9 cellular contexts compared by ENCODE assay signal in genomic region chr2:84959494-84960156, GRCh38. TPM values are rescaled to one million over a fixed set of nuclear protein-coding genes. Genes with fewer than 3 reads are reported as not detected.
A peak's percentile ranks its signal among the peaks of the same experiment; 100 is the strongest.
DNase-seq lines count a peak whose midpoint lies in the region; ATAC-seq and TF ChIP-seq lines count a peak whose summit lies in the region.
"Had no signal": no experiment of that assay in that cellular context is flagged by ENCODE, and none has a peak within 500 bp of the region (broad histone marks: within the 10 kb centered on the region; RNA-seq: fewer than 3 reads in every experiment).

No MANE protein-coding gene starts in this region.

- H3K4me1 Mint-ChIP-seq in activated naive CD4-positive, alpha-beta T cell treated with anti-CD3 and anti-CD28 coated beads, Interleukin-2, amount 50 U/mL, for 24 hours = peaks cover 41% of the 10 kb centered on the region

- no peak for TF ChIP-seq POLR2A in stomach (IDR thresholded peaks at IDR 0.05)

- peaks cover 0 to 4% (median under 1%) of the 10 kb centered on the region in 4 donors for H3K36me3 ChIP-seq in stomach

- no peak for ATAC-seq in activated naive CD4-positive, alpha-beta T cell treated with anti-CD3 and anti-CD28 coated beads, Interleukin-2, amount 50 U/mL, for 72 hours
- ATAC-seq in HG03354 (IDR thresholded peaks at IDR 0.05; ENCODE audit: poor library complexity, severe bottlenecking, unreplicated experiment) = no peak

- H3K36me3 Mint-ChIP-seq in activated naive CD4-positive, alpha-beta T cell treated with anti-CD3 and anti-CD28 coated beads, Interleukin-2, amount 50 U/mL, for 24 hours = peaks cover 15% of the 10 kb centered on the region
- H3K36me3 Mint-ChIP-seq in activated naive CD4-positive, alpha-beta T cell treated with anti-CD3 and anti-CD28 coated beads, Interleukin-2, amount 50 U/mL, for 72 hours = peaks cover 18 to 44% of the 10 kb centered on the region in 2 donors

- peaks cover 5% of the 10 kb centered on the region for H3K9me3 Mint-ChIP-seq in activated naive CD4-positive, alpha-beta T cell treated with anti-CD3 and anti-CD28 coated beads, Interleukin-2, amount 50 U/mL, for 24 hours
- peaks cover 0 to 3% of the 10 kb centered on the region in 2 donors for H3K9me3 Mint-ChIP-seq in activated naive CD4-positive, alpha-beta T cell treated with anti-CD3 and anti-CD28 coated beads, Interleukin-2, amount 50 U/mL, for 72 hours

- no peak overlapping the region for H3K4me3 ChIP-seq in stomach

- H3K27ac ChIP-seq in RWPE1 (peak overlapping the region; percentile 97), stomach (peak overlapping the region in 3 of 5 donors; percentile 44 to 70 (median 68))

- no peak for TF ChIP-seq EP300 in stomach (IDR thresholded peaks at IDR 0.05)

- CTCF ChIA-PET in RWPE1 (lab: Yijun Ruan, JAX) = interaction anchor here (0.6 to 2.8 kb wide), 3 partner anchors 34 to 535 kb away, joined by 3 to 8 read pairs (median 5); no protein-coding TSS in a partner anchor

- H3K27me3 ChIP-seq in stomach = no peaks in the 10 kb centered on the region

- no peaks in the 10 kb centered on the region for H3K27me3 Mint-ChIP-seq in activated naive CD4-positive, alpha-beta T cell treated with anti-CD3 and anti-CD28 coated beads, Interleukin-2, amount 50 U/mL, for 24 hours

- no peak for DNase-seq in activated naive CD4-positive, alpha-beta T cell treated with anti-CD3 and anti-CD28 coated beads, Interleukin-2, amount 50 U/mL, for 72 hours (ENCODE audit: low spot score in 2 of 2)
- DNase-seq in RWPE1 (ENCODE audit: low spot score) = no peak
- DNase-seq in fibroblast of peridontal ligament (ENCODE audit: extremely low read depth) = peak; percentile 47
- no peak for DNase-seq in stomach
- DNase-seq in NCI-H187 (lab: John Stamatoyannopoulos, UW) = no peak
- DNase-seq in activated CD4-positive, alpha-beta T cell treated with anti-CD3 and anti-CD28 coated beads for 4 hours = no peak
- DNase-seq: NCI-H1436 had no signal

- intact Hi-C loops in stomach (cut with DNase I; ENCODE audit: low total_unique reads) = no loop called here

- H3K4me1 ChIP-seq in stomach = peaks cover 23 to 50% (median 38%) of the 10 kb centered on the region in 4 donors

- H3K27ac Mint-ChIP-seq in activated naive CD4-positive, alpha-beta T cell treated with anti-CD3 and anti-CD28 coated beads, Interleukin-2, amount 50 U/mL, for 24 hours = peak overlapping the region; percentile 62
- peak overlapping the region in 1 of 2 donors; percentile 79 for H3K27ac Mint-ChIP-seq in activated naive CD4-positive, alpha-beta T cell treated with anti-CD3 and anti-CD28 coated beads, Interleukin-2, amount 50 U/mL, for 72 hours

- TF ChIP-seq CTCF in RWPE1 (conservative IDR thresholded peaks at IDR 0.05; ENCODE audit: low read depth) (no peak), stomach (IDR thresholded peaks at IDR 0.05) (no peak)

- WGBS in stomach, 5 donors = 45 to 55% (median 50%) methylated on average over 3 of the region's 3 CpGs

- H3K4me3 Mint-ChIP-seq in activated naive CD4-positive, alpha-beta T cell treated with anti-CD3 and anti-CD28 coated beads, Interleukin-2, amount 50 U/mL, for 24 hours = no peak overlapping the region

- POLR2A ChIA-PET in RWPE1 (lab: Yijun Ruan, JAX; ENCODE audit: low non-redundant PET) = interaction anchor here (0.6 to 2.6 kb wide), 3 partner anchors 10 to 987 kb away, joined by 3 to 10 read pairs (median 5); no protein-coding TSS in a partner anchor

- H3K9me3 ChIP-seq in stomach = no peaks in the 10 kb centered on the region

RNA-seq across cellular contexts. Expression of gene KCMF1, which starts 11.3 kb away (rescaled TPM):
- total RNA-seq in activated naive CD4-positive, alpha-beta T cell treated with anti-CD3 and anti-CD28 coated beads, Interleukin-2, amount 50 U/mL, for 72 hours = 100 to 1,000 TPM; 108 to 124 TPM
- total RNA-seq in stomach = 10 to 100 TPM in 4 of 5 donors, 1 to 10 TPM in 1; 2.3 to 88.4 (median 47.5) TPM
- polyA plus RNA-seq in stomach = 10 to 100 TPM; 19.0 to 45.8 (median 31.2) TPM

RNA-seq across cellular contexts. Expression of gene TMSB10, which starts 54.2 kb away (rescaled TPM):
- total RNA-seq in activated naive CD4-positive, alpha-beta T cell treated with anti-CD3 and anti-CD28 coated beads, Interleukin-2, amount 50 U/mL, for 72 hours = 1,000 to 10,000 TPM; 1,249 to 2,802 TPM
- 1,000 to 10,000 TPM in 3 of 5 donors, 100 to 1,000 TPM in 2; 504 to 5,821 (median 1,954) TPM for total RNA-seq in stomach
- polyA plus RNA-seq in stomach = 1,000 to 10,000 TPM; 1,773 to 3,520 (median 2,373) TPM
